Comparison of ENCODE assay signal across 11 cellular contexts in genomic region chr5:171606414-171607024, GRCh38.
DNase-seq lines count a peak whose midpoint lies in the region; ATAC-seq and TF ChIP-seq lines count a peak whose summit lies in the region.
"Had no signal": no experiment of that assay in that cellular context is flagged by ENCODE, and none has a peak within 500 bp of the region (broad histone marks: within the 10 kb centered on the region; RNA-seq: fewer than 3 reads in every experiment).

No MANE protein-coding gene starts in this region.

- in situ Hi-C loops in GM23248 (cut with MboI): no loop called here

- H3K9me3 ChIP-seq in GM23248 (ENCODE audit: low read depth): no peaks in the 10 kb centered on the region
- H3K9me3 ChIP-seq in RWPE2 (ENCODE audit: severe bottlenecking): peaks cover 6% of the 10 kb centered on the region
- H3K9me3 ChIP-seq: body of pancreas had no signal

- peak; percentile 38 for DNase-seq in GM23248
- DNase-seq in RWPE2 (ENCODE audit: low spot score): no peak
- DNase-seq in glutamatergic neuron: no peak
- no peak for DNase-seq in activated effector memory CD4-positive, alpha-beta T cell treated with anti-CD3 and anti-CD28 coated beads, Interleukin-2, amount 50 U/mL, for 16 hours
- DNase-seq in activated CD4-positive, alpha-beta T cell treated with anti-CD3 and anti-CD28 coated beads, Interleukin-2, amount 50 U/mL, for 1 hour: no peak
- DNase-seq in activated CD8-positive, alpha-beta memory T cell treated with anti-CD3 and anti-CD28 coated beads for 24 hours: no peak
- DNase-seq: activated B cell treated with CpG ODN at 0.5 μM for 24 hours, body of pancreas, NCI-H2081 had no signal

- H3K4me1 ChIP-seq in GM23248 (ENCODE audit: insufficient read depth) (no peaks in the 10 kb centered on the region), RWPE2 (ENCODE audit: insufficient read depth, poor library complexity, severe bottlenecking) (no peaks in the 10 kb centered on the region)
- H3K4me1 ChIP-seq: body of pancreas had no signal

- no peak overlapping the region for H3K4me2 ChIP-seq in GM23248 (ENCODE audit: unreplicated experiment)

- no peaks in the 10 kb centered on the region for H3F3A ChIP-seq in GM23248 (ENCODE audit: insufficient read depth)

- no peaks in the 10 kb centered on the region for H3K9me2 ChIP-seq in GM23248 (ENCODE audit: insufficient read depth)

- no peak overlapping the region for H2AFZ ChIP-seq in GM23248

- H3K27me3 ChIP-seq in GM23248 (replicated peaks; ENCODE audit: insufficient read depth) (peaks cover 26% of the 10 kb centered on the region), RWPE2 (ENCODE audit: insufficient read depth, poor library complexity, severe bottlenecking) (peaks cover 6% of the 10 kb centered on the region)
- H3K27me3 ChIP-seq: body of pancreas had no signal

- no peak overlapping the region for H3K27ac Mint-ChIP-seq in glutamatergic neuron (ENCODE audit: unreplicated experiment)
- H3K27ac Mint-ChIP-seq: activated B cell treated with CpG ODN at 0.5 μM for 24 hours had no signal

- no peak overlapping the region for H3K4me3 Mint-ChIP-seq in glutamatergic neuron (ENCODE audit: unreplicated experiment)
- H3K4me3 Mint-ChIP-seq: activated B cell treated with CpG ODN at 0.5 μM for 24 hours had no signal

- H4K20me1 ChIP-seq in GM23248 (ENCODE audit: insufficient read depth): no peaks in the 10 kb centered on the region

- no peak overlapping the region for H3K9ac ChIP-seq in GM23248

- peaks cover 6% of the 10 kb centered on the region for H3K27me3 Mint-ChIP-seq in glutamatergic neuron (ENCODE audit: unreplicated experiment)
- H3K27me3 Mint-ChIP-seq: activated B cell treated with CpG ODN at 0.5 μM for 24 hours had no signal

- H3K79me2 ChIP-seq in GM23248 (ENCODE audit: insufficient read depth): no peaks in the 10 kb centered on the region

- H3K36me3 Mint-ChIP-seq in glutamatergic neuron (ENCODE audit: unreplicated experiment): peaks cover 15% of the 10 kb centered on the region

- H3K9me3 Mint-ChIP-seq in glutamatergic neuron (ENCODE audit: unreplicated experiment): peaks cover 4% of the 10 kb centered on the region

- ATAC-seq in RWPE2 (ENCODE audit: low read depth): no peak
- no peak for ATAC-seq in HG02610 (IDR thresholded peaks at IDR 0.05; ENCODE audit: unreplicated experiment)
- ATAC-seq: body of pancreas had no signal

- peaks cover 6% of the 10 kb centered on the region for H3K4me1 Mint-ChIP-seq in glutamatergic neuron (ENCODE audit: low read depth, unreplicated experiment)
- H3K4me1 Mint-ChIP-seq: activated B cell treated with CpG ODN at 0.5 μM for 24 hours had no signal

- H3K36me3 ChIP-seq in GM23248 (ENCODE audit: low read depth): no peaks in the 10 kb centered on the region
- H3K36me3 ChIP-seq in RWPE2 (ENCODE audit: low read depth): no peaks in the 10 kb centered on the region

- TF ChIP-seq CTCF in C4-2B (conservative IDR thresholded peaks at IDR 0.05): peak; percentile 81
- TF ChIP-seq CTCF in RWPE2 (IDR thresholded peaks at IDR 0.05; ENCODE audit: poor library complexity, severe bottlenecking): peak; percentile 65
- TF ChIP-seq CTCF in glutamatergic neuron (IDR thresholded peaks at IDR 0.05; ENCODE audit: partially characterized antibody, unreplicated experiment): peak; percentile 56

- H3K27ac ChIP-seq in C4-2B (no peak overlapping the region), GM23248 (no peak overlapping the region), RWPE2 (ENCODE audit: poor library complexity, severe bottlenecking) (no peak overlapping the region)
- H3K27ac ChIP-seq: body of pancreas had no signal

- H3K4me3 ChIP-seq in GM23248 (no peak overlapping the region), RWPE2 (ENCODE audit: severe bottlenecking) (no peak overlapping the region)
- H3K4me3 ChIP-seq: body of pancreas had no signal
